In the genomic region with DNA sequence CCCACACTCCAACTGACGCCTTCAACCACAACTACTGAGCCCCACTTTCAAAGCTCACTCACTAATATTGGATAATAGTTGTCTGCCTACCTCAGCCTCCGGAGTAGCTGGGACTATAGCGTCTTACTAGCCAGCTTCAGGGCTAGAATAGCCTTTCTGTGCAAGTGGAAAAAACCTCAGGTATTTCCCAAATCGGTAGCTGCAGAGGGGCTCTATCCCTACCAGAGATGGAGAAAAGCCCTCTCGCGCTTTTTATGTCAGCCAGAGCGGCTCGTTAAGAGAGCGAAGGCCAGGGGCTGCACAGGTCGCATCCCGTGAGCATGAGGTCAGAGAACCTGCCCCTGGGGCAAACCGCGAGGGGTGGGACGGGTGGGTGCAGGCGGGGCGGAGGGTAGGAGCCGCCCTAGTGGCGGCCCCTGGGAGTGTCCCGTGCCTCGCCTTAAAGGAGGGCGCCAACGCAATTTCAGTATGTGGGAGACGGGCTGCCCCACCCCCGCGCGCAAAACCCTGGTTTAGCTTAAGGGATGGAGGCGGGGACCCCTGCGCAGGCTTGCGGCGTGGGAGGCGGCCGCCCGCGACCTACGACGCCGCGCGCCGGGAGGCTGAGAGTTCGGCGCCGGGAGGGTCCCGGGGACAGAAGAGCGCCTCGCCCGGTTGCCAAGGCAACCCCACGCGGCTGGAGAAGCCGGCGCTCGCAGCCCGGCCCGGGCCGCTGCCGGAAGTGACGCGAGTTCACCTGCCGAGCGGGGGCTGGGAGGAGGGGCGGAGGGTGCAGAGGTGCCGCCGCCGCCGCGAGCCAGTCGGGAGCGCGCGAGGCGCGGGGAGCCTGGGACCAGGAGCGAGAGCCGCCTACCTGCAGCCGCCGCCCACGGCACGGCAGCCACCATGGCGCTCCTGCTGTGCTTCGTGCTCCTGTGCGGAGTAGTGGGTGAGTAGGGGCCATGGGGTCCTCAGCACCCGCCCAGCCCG, we compare ENCODE assay signal across 8 cellular contexts. TPM values are rescaled to one million over a fixed set of nuclear protein-coding genes. Genes with fewer than 3 reads are reported as not detected.
A peak's percentile ranks its signal among the peaks of the same experiment; 100 is the strongest.
DNase-seq lines count a peak whose midpoint lies in the region; ATAC-seq and TF ChIP-seq lines count a peak whose summit lies in the region.

A gene (plus strand): TSS at position 799 of the 969 bp plus-strand sequence. CDS start 87 bp downstream, at position 886.

- H3K27ac Mint-ChIP-seq in neural crest cell (ENCODE audit: unreplicated experiment), result peak within 1 kb of the TSS; percentile 98

- H3K4me1 Mint-ChIP-seq in neural crest cell, result peaks cover 18% of the 10 kb centered on the region

- peak; percentile 1 to 85 (median 60) for DNase-seq in C1 segment of cervical spinal cord (lab: John Stamatoyannopoulos, UW)
- peak; percentile 75 for DNase-seq in HK-2 (ENCODE audit: unreplicated experiment)
- DNase-seq in activated T-helper 1 cell treated with anti-CD3 and anti-CD28 coated beads, Interleukin-2, amount 50 U/mL, for 16 hours (ENCODE audit: low read depth in 1 of 2, low spot score in 1 of 2), result peak; percentile 52 to 75
- DNase-seq in fibroblast of villous mesenchyme (ENCODE audit: low read depth), result peak; percentile 48
- peak; percentile 70 for DNase-seq in neural crest cell (ENCODE audit: low read depth, low spot score)

- H3K4me1 ChIP-seq in OCI-LY1 (ENCODE audit: insufficient read depth, low read length, severe bottlenecking), result peaks cover 11% of the 10 kb centered on the region
- H3K4me1 ChIP-seq in stomach smooth muscle (ENCODE audit: control insufficient read depth, insufficient read depth, low read length), result peaks cover 8% of the 10 kb centered on the region

- no peak within 1 kb of the TSS for H2AFZ ChIP-seq in OCI-LY1 (ENCODE audit: low read length)

- H3K36me3 Mint-ChIP-seq in neural crest cell (ENCODE audit: low read depth), result no peaks in the 10 kb centered on the region

- H3K27me3 ChIP-seq in OCI-LY1 (ENCODE audit: insufficient read depth, low read length) (no peaks in the 10 kb centered on the region), stomach smooth muscle (ENCODE audit: control insufficient read depth in 1 of 2, insufficient read depth in 2 of 2, low read length in 2 of 2) (peaks cover 2 to 4% of the 10 kb centered on the region in 2 donors)

- ATAC-seq in GM19455 (IDR thresholded peaks at IDR 0.05; ENCODE audit: unreplicated experiment), result peak; percentile 87

- H3K4me2 ChIP-seq in OCI-LY1 (ENCODE audit: low read length), result peak within 1 kb of the TSS; percentile 98

- H3K9ac ChIP-seq in OCI-LY1 (ENCODE audit: low read length) (peak within 1 kb of the TSS; percentile 62), stomach smooth muscle (ENCODE audit: low read length in 2 of 2) (peak within 1 kb of the TSS in 1 of 2 donors; percentile 42)

- H3K79me2 ChIP-seq in OCI-LY1 (ENCODE audit: insufficient read depth, low read length), result no peaks in the 10 kb centered on the region

- peak within 1 kb of the TSS; percentile 94 for H3K4me3 Mint-ChIP-seq in neural crest cell

- no peaks in the 10 kb centered on the region for H3K9me3 Mint-ChIP-seq in neural crest cell

- H3K27ac ChIP-seq in OCI-LY1 (ENCODE audit: low read depth, low read length, poor library complexity, severe bottlenecking) (no peak within 1 kb of the TSS), stomach smooth muscle (ENCODE audit: low read length) (no peak within 1 kb of the TSS)

- H3K36me3 ChIP-seq in OCI-LY1 (ENCODE audit: insufficient read depth, low read length) (no peaks in the 10 kb centered on the region), stomach smooth muscle (ENCODE audit: control insufficient read depth in 2 of 2, insufficient read depth in 2 of 2, low read length in 2 of 2) (no peaks in the 10 kb centered on the region)

- H3F3A ChIP-seq in OCI-LY1 (ENCODE audit: insufficient read depth, low read length), result no peaks in the 10 kb centered on the region

- peaks cover 50% of the 10 kb centered on the region for H3K27me3 Mint-ChIP-seq in neural crest cell (ENCODE audit: low read depth)

- no peaks in the 10 kb centered on the region for H3K9me2 ChIP-seq in OCI-LY1 (ENCODE audit: low read depth, low read length)

- H3K4me3 ChIP-seq in OCI-LY1 (ENCODE audit: low read depth, low read length, poor library complexity, severe bottlenecking), result peak within 1 kb of the TSS; percentile 96
- peak within 1 kb of the TSS; percentile 69 for H3K4me3 ChIP-seq in fibroblast of villous mesenchyme (ENCODE audit: low read depth, low read length)
- peak within 1 kb of the TSS; percentile 69 to 76 for H3K4me3 ChIP-seq in stomach smooth muscle (ENCODE audit: low read length in 2 of 2)

- no peaks in the 10 kb centered on the region for H4K20me1 ChIP-seq in OCI-LY1 (ENCODE audit: insufficient read depth, low read length)

- H3K9me3 ChIP-seq in OCI-LY1 (ENCODE audit: low read length) (no peaks in the 10 kb centered on the region), stomach smooth muscle (ENCODE audit: control insufficient read depth in 2 of 2, low read length in 2 of 2) (no peaks in the 10 kb centered on the region)

- peak; percentile 31; the same call in 1 of the 2 replicates for TF ChIP-seq CTCF in OCI-LY1 (IDR thresholded peaks at IDR 0.05; ENCODE audit: low read length)
- TF ChIP-seq CTCF in fibroblast of villous mesenchyme (IDR thresholded peaks at IDR 0.05; ENCODE audit: insufficient read depth, low read depth, low read length), result peak; percentile 44
- TF ChIP-seq CTCF in neural crest cell (conservative IDR thresholded peaks at IDR 0.05), result peak; percentile 83

RNA-seq across cellular contexts. Expression of the gene that starts here (rescaled TPM):
- 0.32 and 0.86 TPM in 2 replicates for total RNA-seq in fibroblast of villous mesenchyme
- 32.6 and 34.8 TPM in 2 replicates for total RNA-seq in neural crest cell

Comparison
In these comparisons a context has a peak if more than half of its experiments do, and no peak if none do; other contexts are left out.
1. RNA of the gene that starts here (total RNA-seq): 32.6 to 34.8 TPM in neural crest cell; 0.32 to 0.86 TPM in fibroblast of villous mesenchyme; every median in the first group is over 10 times any median in the second.
2. Peak in DNase-seq and H3K4me3 ChIP-seq in fibroblast of villous mesenchyme; RNA of the gene not detected or under 1 TPM.
3. CTCF ChIP-seq: peak in every context shown above with its lines; median percentile 83 in neural crest cell; 44 in fibroblast of villous mesenchyme; 31 in OCI-LY1.
4. Peak in every context shown above with its lines, with median percentiles within 50 percentile points of each other: DNase-seq and H3K4me3 ChIP-seq.